8 cellular contexts compared by ENCODE assay signal in genomic region chr13:44989071-44989889, GRCh38. TPM values are rescaled to one million over a fixed set of nuclear protein-coding genes. Genes with fewer than 3 reads are reported as not detected.
DNase-seq lines count a peak whose midpoint lies in the region; ATAC-seq and TF ChIP-seq lines count a peak whose summit lies in the region.

A gene with protein sequence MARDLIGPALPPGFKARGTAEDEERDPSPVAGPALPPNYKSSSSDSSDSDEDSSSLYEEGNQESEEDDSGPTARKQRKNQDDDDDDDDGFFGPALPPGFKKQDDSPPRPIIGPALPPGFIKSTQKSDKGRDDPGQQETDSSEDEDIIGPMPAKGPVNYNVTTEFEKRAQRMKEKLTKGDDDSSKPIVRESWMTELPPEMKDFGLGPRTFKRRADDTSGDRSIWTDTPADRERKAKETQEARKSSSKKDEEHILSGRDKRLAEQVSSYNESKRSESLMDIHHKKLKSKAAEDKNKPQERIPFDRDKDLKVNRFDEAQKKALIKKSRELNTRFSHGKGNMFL (plus strand): TSS chr13:44989538. CDS start chr13:44989655, 117 bp downstream.
Gene NUFIP1 (minus strand): TSS chr13:44989471. CDS start chr13:44989436, 35 bp downstream.

- H3K27ac Mint-ChIP-seq in chondrocyte (ENCODE audit: unreplicated experiment): peak within 1 kb of the TSS; percentile 99

- peaks cover 3% of the 10 kb centered on the region for H3K36me3 Mint-ChIP-seq in chondrocyte (ENCODE audit: low read depth)

- DNase-seq in AML-193 (lab: John Stamatoyannopoulos, UW) (peak; percentile 98), NCI-H460 (ENCODE audit: extremely low read depth, low read depth) (peak; percentile 85), chondrocyte (ENCODE audit: low spot score) (peak; percentile 94), kidney glomerular epithelial cell (lab: John Stamatoyannopoulos, UW) (peak; percentile 85)
- peak; percentile 79 to 91 for DNase-seq in activated CD4-positive, alpha-beta T cell treated with anti-CD3 and anti-CD28 coated beads for 24 hours (ENCODE audit: low read depth in 2 of 2)
- peak; percentile 92 for DNase-seq in stimulated activated CD4-positive, alpha-beta T cell treated with anti-CD3 and anti-CD28 coated beads, Interleukin-15, amount 100 ng/mL, for 48 hours (ENCODE audit: low read depth in 2 of 2)

- peak; percentile 98 for ATAC-seq in GM19043 (IDR thresholded peaks at IDR 0.05; ENCODE audit: low read depth, unreplicated experiment)
- peak; percentile 99 for ATAC-seq in HG03354 (IDR thresholded peaks at IDR 0.05; ENCODE audit: poor library complexity, severe bottlenecking, unreplicated experiment)

- peaks cover 48% of the 10 kb centered on the region for H3K4me1 Mint-ChIP-seq in chondrocyte (ENCODE audit: low read depth)

- no peaks in the 10 kb centered on the region for H3K27me3 Mint-ChIP-seq in chondrocyte (ENCODE audit: low read depth)

- peak; percentile 58 for TF ChIP-seq CTCF in chondrocyte (IDR thresholded peaks at IDR 0.05)

- peak within 1 kb of the TSS; percentile 97 for H3K4me3 Mint-ChIP-seq in chondrocyte (ENCODE audit: unreplicated experiment)

- H3K9me3 Mint-ChIP-seq in chondrocyte (ENCODE audit: low read depth): no peaks in the 10 kb centered on the region

RNA-seq across cellular contexts. Expression of the first gene that starts in this region (rescaled TPM):
- 25.0 and 25.6 TPM in 2 replicates for total RNA-seq in NCI-H460 (2014; rRNA removed; shearing (Covaris generic))
- polyA plus RNA-seq in NCI-H460 (2014; cell fraction: nucleus; rRNA removed): 21.3 and 32.7 TPM in 2 replicates
- total RNA-seq in chondrocyte: 19.3 to 30.8 TPM (median 21.5 TPM) in 3 replicates

RNA-seq across cellular contexts. Expression of gene NUFIP1, which starts in this region (rescaled TPM):
- total RNA-seq in NCI-H460 (2014; rRNA removed; shearing (Covaris generic)): 5.1 and 6.6 TPM in 2 replicates
- 4.5 and 5.2 TPM in 2 replicates for polyA plus RNA-seq in NCI-H460 (2014; cell fraction: nucleus; rRNA removed)
- 4.7 to 6.4 TPM (median 5.1 TPM) in 3 replicates for total RNA-seq in chondrocyte

Comparison
In these comparisons a context has a peak if more than half of its experiments do, and no peak if none do; other contexts are left out.
1. Peak in every context shown above with its lines: DNase-seq and ATAC-seq.